In genomic region chr12:102169922-102170698, GRCh38 we compare ENCODE assay signal across 8 cellular contexts. TPM values are rescaled to one million over a fixed set of nuclear protein-coding genes. Genes with fewer than 3 reads are reported as not detected.
DNase-seq lines count a peak whose midpoint lies in the region; ATAC-seq and TF ChIP-seq lines count a peak whose summit lies in the region.
"Had no signal": no experiment of that assay in that cellular context is flagged by ENCODE, and none has a peak within 500 bp of the region (broad histone marks: within the 10 kb centered on the region; RNA-seq: fewer than 3 reads in every experiment).

No MANE protein-coding gene starts in this region.

- H3K79me2 ChIP-seq in SU-DHL-6 (ENCODE audit: insufficient read depth, low read length), result no peaks in the 10 kb centered on the region

- H3K4me1 Mint-ChIP-seq in glutamatergic neuron (ENCODE audit: low read depth, unreplicated experiment), result no peaks in the 10 kb centered on the region

- no peaks in the 10 kb centered on the region for H3K4me1 ChIP-seq in spleen

- CTCF ChIA-PET in GM10248 (lab: Yijun Ruan, JAX), result interaction anchor here (0.7 to 3.4 kb wide), 37 partner anchors 9 to 641 kb away, joined by 3 to 25 read pairs (median 4); no protein-coding TSS in a partner anchor

- WGBS in spleen, 5 donors, result 93 to 98% (median 96%) methylated on average over 2 of the region's 2 CpGs

- TF ChIP-seq POLR2A in spleen (IDR thresholded peaks at IDR 0.05), result no peak

- POLR2A ChIA-PET in GM10248 (lab: Yijun Ruan, JAX), result no interaction called here

- H3K36me3 Mint-ChIP-seq in glutamatergic neuron (ENCODE audit: unreplicated experiment), result no peaks in the 10 kb centered on the region

- intact Hi-C loops in spleen (cut with DNase I; ENCODE audit: low total_unique reads), result loop anchor here (5.0 kb wide), 1 partner anchor 312 kb away; the partner anchor contains the start of gene IGF1

- no peak overlapping the region for H3K4me3 Mint-ChIP-seq in glutamatergic neuron (ENCODE audit: unreplicated experiment)

- DNase-seq in GM10248 (ENCODE audit: extremely low spot score), result peak; percentile 22
- DNase-seq in glutamatergic neuron, result no peak
- no peak for DNase-seq in spleen
- DNase-seq in foreskin melanocyte, result no peak
- DNase-seq in DMS153 treated with DMSO at 0.1 percent for 48 hours (lab: John Stamatoyannopoulos, UW; ENCODE audit: unreplicated experiment), result no peak

- H3K9me3 ChIP-seq in SU-DHL-6 (ENCODE audit: insufficient read depth, low read length) (no peaks in the 10 kb centered on the region), spleen (no peaks in the 10 kb centered on the region)

- H3K36me3 ChIP-seq in SU-DHL-6 (ENCODE audit: low read length) (peaks cover 34% of the 10 kb centered on the region), spleen (no peaks in the 10 kb centered on the region)

- no peak overlapping the region for H3K27ac ChIP-seq in SU-DHL-6 (ENCODE audit: low read depth, low read length)
- no peak overlapping the region for H3K27ac ChIP-seq in spleen

- H3K27me3 ChIP-seq in SU-DHL-6 (ENCODE audit: low read length), result no peaks in the 10 kb centered on the region
- no peaks in the 10 kb centered on the region for H3K27me3 ChIP-seq in spleen (replicated peaks in 1 of 7)

- no peak overlapping the region for H3K9ac ChIP-seq in SU-DHL-6 (ENCODE audit: low read length)

- no peaks in the 10 kb centered on the region for H3K9me3 Mint-ChIP-seq in glutamatergic neuron (ENCODE audit: unreplicated experiment)

- H3K4me3 ChIP-seq in SU-DHL-6 (ENCODE audit: insufficient read depth, low read length, poor library complexity, severe bottlenecking), result no peak overlapping the region
- no peak overlapping the region for H3K4me3 ChIP-seq in spleen

- H3K9me2 ChIP-seq in SU-DHL-6 (replicated peaks; ENCODE audit: insufficient read depth, low read length), result no peaks in the 10 kb centered on the region

- ATAC-seq in HG02973 (IDR thresholded peaks at IDR 0.05; ENCODE audit: unreplicated experiment), result peak; percentile 47

- no peak overlapping the region for H3K4me2 ChIP-seq in SU-DHL-6 (ENCODE audit: low read depth, low read length, poor library complexity, severe bottlenecking)

- no peaks in the 10 kb centered on the region for H3K27me3 Mint-ChIP-seq in glutamatergic neuron (ENCODE audit: unreplicated experiment)

- no peaks in the 10 kb centered on the region for H3F3A ChIP-seq in SU-DHL-6 (ENCODE audit: insufficient read depth)

- H4K20me1 ChIP-seq in SU-DHL-6 (ENCODE audit: low read depth, low read length), result no peaks in the 10 kb centered on the region

- no peak overlapping the region for H3K27ac Mint-ChIP-seq in glutamatergic neuron (ENCODE audit: unreplicated experiment)

- peak; percentile 68 for TF ChIP-seq CTCF in GM10248 (IDR thresholded peaks at IDR 0.05; ENCODE audit: control extremely low read depth, extremely low read depth, low read depth, missing control alignments)
- TF ChIP-seq CTCF in SU-DHL-6 (IDR thresholded peaks at IDR 0.05; ENCODE audit: insufficient read depth, low read length, poor library complexity, severe bottlenecking), result peak; percentile 71
- peak; percentile 84 for TF ChIP-seq CTCF in glutamatergic neuron (IDR thresholded peaks at IDR 0.05; ENCODE audit: partially characterized antibody, unreplicated experiment)
- peak; percentile 38 to 73 (median 67) for TF ChIP-seq CTCF in spleen (IDR thresholded peaks at IDR 0.05 in 8 of 11, conservative IDR thresholded peaks at IDR 0.05 in 3 of 11)

- no peak overlapping the region for H2AFZ ChIP-seq in SU-DHL-6 (ENCODE audit: low read depth, low read length, severe bottlenecking)

RNA-seq across cellular contexts. Expression of gene PMCH, which starts 27.5 kb away (rescaled TPM):
- total RNA-seq in glutamatergic neuron (ENCODE audit: unreplicated experiment) (not detected), spleen (1 to 10 TPM in 1 of 7 donors, not detected in 6; 2.4 TPM)
- under 1 TPM; 0.17 to 0.80 (median 0.48) TPM for polyA plus RNA-seq in spleen
- total RNA-seq: skeletal muscle tissue had no signal

RNA-seq across cellular contexts. Expression of gene PARPBP, which starts 50.1 kb away (rescaled TPM):
- 6.3 TPM for total RNA-seq in glutamatergic neuron (ENCODE audit: unreplicated experiment)
- total RNA-seq in spleen, result 1 to 10 TPM; 2.9 to 7.7 (median 5.8) TPM
- 1 to 10 TPM; 3.0 to 4.8 (median 3.3) TPM for polyA plus RNA-seq in spleen

RNA-seq across cellular contexts. Expression of gene NUP37, which starts 50.2 kb away (rescaled TPM):
- total RNA-seq in glutamatergic neuron (ENCODE audit: unreplicated experiment) (7.1 TPM), spleen (10 to 100 TPM; 14.8 to 26.5 (median 19.2) TPM)
- polyA plus RNA-seq in spleen, result 10 to 100 TPM; 11.2 to 23.0 (median 18.1) TPM
